Comparison of ENCODE assay signal across 16 cellular contexts in the genomic region with DNA sequence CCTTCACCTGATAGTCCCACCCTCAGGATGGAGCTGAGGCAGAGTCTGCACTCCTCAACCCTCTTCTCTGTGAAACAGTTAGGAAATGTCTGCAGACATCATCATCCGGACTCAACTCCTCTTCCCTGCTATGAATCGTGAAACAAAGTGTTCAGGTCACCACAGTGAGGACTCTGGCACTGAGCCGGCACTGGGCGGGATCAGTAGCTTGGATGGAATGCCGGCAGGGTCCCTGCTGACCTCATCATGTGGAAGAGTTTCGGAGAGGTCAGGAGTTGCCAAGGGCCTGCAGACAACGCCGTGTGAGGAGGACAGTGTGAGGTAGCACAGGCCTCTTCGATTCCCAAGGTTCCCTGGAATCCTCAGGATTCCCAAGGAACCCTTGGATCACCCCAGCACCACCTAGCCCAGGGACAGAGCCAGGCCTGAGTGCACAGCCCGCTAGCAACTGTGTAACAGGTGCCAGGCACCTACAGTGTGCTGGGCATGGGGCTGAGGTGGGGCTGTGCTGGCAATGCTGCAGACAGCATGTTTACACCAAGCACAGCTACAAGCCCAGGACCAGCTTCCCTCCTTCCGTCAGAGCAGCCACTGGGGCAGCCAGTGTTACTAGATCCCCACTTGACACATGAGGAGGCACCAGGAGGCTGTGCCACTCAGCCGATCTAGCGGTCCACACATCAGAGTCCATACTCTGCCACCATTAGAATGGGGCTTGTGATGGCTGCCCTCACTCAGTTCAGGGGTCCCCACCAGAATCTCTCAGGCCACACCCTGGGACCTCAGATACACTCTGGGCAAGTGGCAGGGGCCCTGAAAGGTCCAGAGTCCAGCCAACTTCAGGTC. TPM values are rescaled to one million over a fixed set of nuclear protein-coding genes. Genes with fewer than 3 reads are reported as not detected.
DNase-seq lines count a peak whose midpoint lies in the region; ATAC-seq, FAIRE-seq and TF ChIP-seq lines count a peak whose summit lies in the region.
"Had no signal": no experiment of that assay in that cellular context is flagged by ENCODE, and none has a peak within 500 bp of the region (broad histone marks: within the 10 kb centered on the region; RNA-seq: fewer than 3 reads in every experiment).

No MANE protein-coding gene starts in this region.

- H3K27ac ChIP-seq in A549 (peak overlapping the region; percentile 97 to 99), brain microvascular endothelial cell (no peak overlapping the region), pancreas (peak overlapping the region in 1 of 4 donors; percentile 27)

- CTCF ChIA-PET in A549 (lab: Yijun Ruan, JAX), result interaction anchor here (1.3 to 1.6 kb wide), 2 partner anchors 43 to 379 kb away, joined by 3 to 5 read pairs; no protein-coding TSS in a partner anchor

- intact Hi-C loops in pancreas (cut with DNase I), result no loop called here

- in situ Hi-C loops in brain microvascular endothelial cell (cut with HindIII; ENCODE audit: low pct_ligation_motif_present, low sequenced_read_pairs), result no loop called here

- H3K4me3 ChIP-seq in A549 (peak overlapping the region; percentile 21; the same call in 1 of the 3 replicates), brain microvascular endothelial cell (ENCODE audit: low read depth, low read length) (no peak overlapping the region), pancreas (no peak overlapping the region)
- H3K4me3 ChIP-seq: dorsolateral prefrontal cortex had no signal

- TF ChIP-seq POLR2A in A549 (IDR thresholded peaks at IDR 0.05; ENCODE audit: low read length), result no peak

- WGBS in A549 (ENCODE audit: missing lambda C conversion rate), result 49% methylated on average over 12 of the region's 13 CpGs
- 61 to 62% methylated on average over 13 of the region's 13 CpGs for WGBS in pancreas, 2 donors

- no peak for TF ChIP-seq RAD21 in A549 (conservative IDR thresholded peaks at IDR 0.05 in 1 of 2, IDR thresholded peaks at IDR 0.05 in 1 of 2)

- H3K9me3 ChIP-seq in A549 (peaks cover 4% of the 10 kb centered on the region; the same call in 1 of the 3 replicates), pancreas (no peaks in the 10 kb centered on the region)

- POLR2A ChIA-PET in A549 (lab: Yijun Ruan, JAX), result interaction anchor here (1.6 to 2.2 kb wide), 3 partner anchors 16 to 184 kb away, joined by 7 to 10 read pairs (median 9); no protein-coding TSS in a partner anchor

- H3K27me3 ChIP-seq in brain microvascular endothelial cell (replicated peaks), result no peaks in the 10 kb centered on the region
- H3K27me3 ChIP-seq in pancreas, result no peaks in the 10 kb centered on the region

- H3K36me3 ChIP-seq in brain microvascular endothelial cell (replicated peaks) (no peaks in the 10 kb centered on the region), pancreas (no peaks in the 10 kb centered on the region)

- ATAC-seq in A549, result peak; percentile 32 to 57
- ATAC-seq in pancreas, result peak; percentile 47 to 73 (median 60)
- no peak for ATAC-seq in HG02623 (IDR thresholded peaks at IDR 0.05; ENCODE audit: unreplicated experiment)

- H3K4me2 ChIP-seq in A549, result peak overlapping the region; percentile 85

- TF ChIP-seq CTCF in A549 (IDR thresholded peaks at IDR 0.05) (no peak), brain microvascular endothelial cell (IDR thresholded peaks at IDR 0.05; ENCODE audit: low read depth, low read length, missing control alignments) (no peak), pancreas (IDR thresholded peaks at IDR 0.05) (no peak)

- no peak for FAIRE-seq in A549 (lab: Jason Lieb, UNC)
- FAIRE-seq in pancreas (lab: Jason Lieb, UNC), result no peak

- no peak for TF ChIP-seq EP300 in A549 (IDR thresholded peaks at IDR 0.05)

- DNase-seq in A549 (ENCODE audit: low read depth in 1 of 2, low spot score in 1 of 2), result peak; percentile 35 to 69
- DNase-seq in brain microvascular endothelial cell, result peak; percentile 54
- peak; percentile 55 for DNase-seq in hepatic stellate cell (ENCODE audit: low spot score)
- DNase-seq in pancreas, result peak in 5 of 6 donors; percentile 27 to 67 (median 53)
- DNase-seq in NCI-H2196 (lab: John Stamatoyannopoulos, UW; ENCODE audit: unreplicated experiment), result no peak
- no peak for DNase-seq in foreskin melanocyte
- DNase-seq in NCI-H1048 (lab: John Stamatoyannopoulos, UW), result no peak
- DNase-seq: activated CD4-positive, CD25-positive, alpha-beta regulatory T cell; activated T-cell treated with anti-CD3 and anti-CD28 coated beads for 4 hours; HCEC 1CT; islet precursor cell; stimulated activated CD4-positive, alpha-beta T cell treated with anti-CD3 and anti-CD28 coated beads, Interleukin-15, amount 100 ng/mL, for 24 hours had no signal

- peaks cover 54% of the 10 kb centered on the region for H3K4me1 ChIP-seq in A549
- no peaks in the 10 kb centered on the region for H3K4me1 ChIP-seq in pancreas

TF ChIP-seq in A549, 52 proteins besides CTCF, POLR2A, EP300 and RAD21:
- TF ChIP-seq TFCP2L1 (CRISPR knock-in tag; IDR thresholded peaks at IDR 0.05) (no peak), RFX5 (IDR thresholded peaks at IDR 0.05) (peak; percentile 78; the same call in 1 of the 2 replicates), RNF2 (IDR thresholded peaks at IDR 0.05; ENCODE audit: borderline replicate concordance, low read depth) (no peak), MAFK (IDR thresholded peaks at IDR 0.05; ENCODE audit: partially characterized antibody) (peak; percentile 20)
- TF ChIP-seq, protein P1, sequence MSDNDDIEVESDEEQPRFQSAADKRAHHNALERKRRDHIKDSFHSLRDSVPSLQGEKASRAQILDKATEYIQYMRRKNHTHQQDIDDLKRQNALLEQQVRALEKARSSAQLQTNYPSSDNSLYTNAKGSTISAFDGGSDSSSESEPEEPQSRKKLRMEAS (IDR thresholded peaks at IDR 0.05), result peak; percentile 79

RNA-seq across cellular contexts. Expression of a gene that starts 0.7 kb away (rescaled TPM):
- not detected in 2 replicates for polyA plus RNA-seq in A549 (2011; rRNA removed)
- polyA plus RNA-seq in A549 (2012; cell fraction: cytosol; rRNA removed), result 0.03 and 0.07 TPM in 2 replicates
- 0.19 and 0.22 TPM in 2 replicates for polyA plus RNA-seq in A549 (2012; cell fraction: nucleus; rRNA removed)
- 0.05 to 0.11 TPM (median 0.09 TPM) in 3 replicates for polyA plus RNA-seq in A549 (2017; fragmentation: RNase III; extraction: RNeasy Plus Mini Kit Qiagen cat#74134 plus additional on column Dnase treatment)
- not detected in 2 replicates for polyA minus RNA-seq in A549 (2011; rRNA and poly(A)+ RNA removed)
- total RNA-seq in pancreas, result not detected
- not detected for polyA plus RNA-seq in pancreas
- total RNA-seq: dorsolateral prefrontal cortex, temporal lobe had no signal
- polyA plus RNA-seq: adipose tissue had no signal

Comparison
In these comparisons a context has a peak if more than half of its experiments do, and no peak if none do; other contexts are left out.
1. DNase-seq: peak in A549 (2 of 2), brain microvascular endothelial cell (single experiment), hepatic stellate cell (single experiment) and pancreas (5 of 6); none in NCI-H2196 (single experiment), foreskin melanocyte (single experiment) and NCI-H1048 (single experiment).